ENCODE assay signal across 8 cellular contexts in genomic region chr1:47333922-47334764, GRCh38. TPM values are rescaled to one million over a fixed set of nuclear protein-coding genes. Genes with fewer than 3 reads are reported as not detected.
DNase-seq lines count a peak whose midpoint lies in the region; ATAC-seq and TF ChIP-seq lines count a peak whose summit lies in the region.

No MANE protein-coding gene starts in this region.

- peak overlapping the region; percentile 95 for H3K4me3 Mint-ChIP-seq in activated T-helper 2 cell treated with anti-CD3 and anti-CD28 coated beads, Interferon-gamma antibody, Interleukin-2, Interleukin-4, amounts not matched to agents 10 μg/mL and 5 μg/mL and 100 μg/mL, durations not matched to agents 14 hours and 24 hours and 36 hours (ENCODE audit: low read depth)
- peak overlapping the region; percentile 100 for H3K4me3 Mint-ChIP-seq in neural crest cell

- H3K9me3 ChIP-seq in DOHH2 (ENCODE audit: control insufficient read depth, insufficient read depth, low read length) (no peaks in the 10 kb centered on the region), HUES6 (ENCODE audit: control insufficient read depth, insufficient read depth, low read depth, low read length) (no peaks in the 10 kb centered on the region), Peyer's patch (no peaks in the 10 kb centered on the region), stomach smooth muscle (ENCODE audit: control insufficient read depth in 2 of 2, low read length in 2 of 2) (no peaks in the 10 kb centered on the region)

- H3K9me3 Mint-ChIP-seq in activated T-helper 2 cell treated with anti-CD3 and anti-CD28 coated beads, Interferon-gamma antibody, Interleukin-2, Interleukin-4, amounts not matched to agents 10 μg/mL and 5 μg/mL and 100 μg/mL, durations not matched to agents 14 hours and 24 hours and 36 hours, result no peaks in the 10 kb centered on the region
- no peaks in the 10 kb centered on the region for H3K9me3 Mint-ChIP-seq in neural crest cell

- H3K9ac ChIP-seq in HUES6 (ENCODE audit: low read length), result peak overlapping the region; percentile 74
- H3K9ac ChIP-seq in stomach smooth muscle (ENCODE audit: low read length in 2 of 2), result peak overlapping the region; percentile 95 to 96

- H3F3A ChIP-seq in DOHH2 (ENCODE audit: control insufficient read depth, insufficient read depth), result peaks cover 14% of the 10 kb centered on the region

- H3K4me1 ChIP-seq in DOHH2 (ENCODE audit: control insufficient read depth, low read length) (peaks cover 37% of the 10 kb centered on the region), HUES6 (ENCODE audit: control insufficient read depth, insufficient read depth, low read length) (peaks cover 12% of the 10 kb centered on the region; the same call in 1 of the 2 replicates), Peyer's patch (peaks cover 0 to 51% (median 2%) of the 10 kb centered on the region in 4 donors), stomach smooth muscle (ENCODE audit: control insufficient read depth, insufficient read depth, low read length) (peaks cover 22% of the 10 kb centered on the region)

- DNase-seq in Peyer's patch, result peak; percentile 83 to 90 (median 90)
- peak; percentile 75 for DNase-seq in activated T-helper 2 cell treated with anti-CD3 and anti-CD28 coated beads, Interferon-gamma antibody, Interleukin-2, Interleukin-4, amounts not matched to agents 10 μg/mL and 5 μg/mL and 100 μg/mL, durations not matched to agents 14 hours and 24 hours and 36 hours (ENCODE audit: low spot score)
- peak; percentile 53 for DNase-seq in fibroblast of the conjunctiva (ENCODE audit: low read depth)
- DNase-seq in neural crest cell (ENCODE audit: low read depth, low spot score), result peak; percentile 66

- H3K27ac Mint-ChIP-seq in activated T-helper 2 cell treated with anti-CD3 and anti-CD28 coated beads, Interferon-gamma antibody, Interleukin-2, Interleukin-4, amounts not matched to agents 10 μg/mL and 5 μg/mL and 100 μg/mL, durations not matched to agents 14 hours and 24 hours and 36 hours, result peak overlapping the region; percentile 98
- peak overlapping the region; percentile 96 for H3K27ac Mint-ChIP-seq in neural crest cell (ENCODE audit: unreplicated experiment)

- intact Hi-C loops in activated T-helper 2 cell treated with anti-CD3 and anti-CD28 coated beads, Interferon-gamma antibody, Interleukin-2, Interleukin-4, amounts not matched to agents 10 μg/mL and 5 μg/mL and 100 μg/mL, durations not matched to agents 14 hours and 24 hours and 36 hours (cut with micrococcal nuclease), result loop anchor here (1.0 kb wide), 3 partner anchors 20 to 103 kb away; partner anchors contain the start of gene STIL

- no peaks in the 10 kb centered on the region for H3K9me2 ChIP-seq in DOHH2 (replicated peaks; ENCODE audit: control insufficient read depth, low read length)

- peak overlapping the region; percentile 71 for H3K4me2 ChIP-seq in DOHH2 (ENCODE audit: low read length)

- H3K27ac ChIP-seq in DOHH2 (ENCODE audit: low read depth, low read length), result peak overlapping the region; percentile 85
- H3K27ac ChIP-seq in HUES6 (ENCODE audit: low read depth, low read length), result peak overlapping the region; percentile 79
- H3K27ac ChIP-seq in Peyer's patch, result peak overlapping the region; percentile 97 to 100 (median 99)
- H3K27ac ChIP-seq in stomach smooth muscle (ENCODE audit: low read length), result peak overlapping the region; percentile 88

- peak; percentile 86 for ATAC-seq in GM21515 (IDR thresholded peaks at IDR 0.05; ENCODE audit: unreplicated experiment)

- peaks cover 65% of the 10 kb centered on the region for H3K79me2 ChIP-seq in DOHH2 (ENCODE audit: control insufficient read depth, low read length)

- H3K36me3 ChIP-seq in DOHH2 (ENCODE audit: control insufficient read depth, low read length), result peaks cover 15% of the 10 kb centered on the region
- H3K36me3 ChIP-seq in HUES6 (ENCODE audit: control insufficient read depth, insufficient read depth, low read length), result no peaks in the 10 kb centered on the region
- H3K36me3 ChIP-seq in Peyer's patch, result no peaks in the 10 kb centered on the region
- no peaks in the 10 kb centered on the region for H3K36me3 ChIP-seq in stomach smooth muscle (ENCODE audit: control insufficient read depth in 2 of 2, insufficient read depth in 2 of 2, low read length in 2 of 2)

- H4K20me1 ChIP-seq in DOHH2 (ENCODE audit: control insufficient read depth, insufficient read depth, low read depth, low read length), result peaks cover 7% of the 10 kb centered on the region; the same call in 1 of the 2 replicates

- peak overlapping the region; percentile 83 for H3K4me3 ChIP-seq in DOHH2 (ENCODE audit: low read length)
- peak overlapping the region; percentile 99 for H3K4me3 ChIP-seq in HUES6 (ENCODE audit: low read depth, low read length)
- peak overlapping the region; percentile 93 to 99 (median 96) for H3K4me3 ChIP-seq in Peyer's patch
- peak overlapping the region; percentile 90 to 92 for H3K4me3 ChIP-seq in stomach smooth muscle (ENCODE audit: low read length in 2 of 2)

- peaks cover 13% of the 10 kb centered on the region for H3K36me3 Mint-ChIP-seq in activated T-helper 2 cell treated with anti-CD3 and anti-CD28 coated beads, Interferon-gamma antibody, Interleukin-2, Interleukin-4, amounts not matched to agents 10 μg/mL and 5 μg/mL and 100 μg/mL, durations not matched to agents 14 hours and 24 hours and 36 hours (ENCODE audit: low read depth)
- H3K36me3 Mint-ChIP-seq in neural crest cell (ENCODE audit: low read depth), result no peaks in the 10 kb centered on the region

- peak; percentile 80 for TF ChIP-seq POLR2A in Peyer's patch (IDR thresholded peaks at IDR 0.05)

- H3K4me1 Mint-ChIP-seq in activated T-helper 2 cell treated with anti-CD3 and anti-CD28 coated beads, Interferon-gamma antibody, Interleukin-2, Interleukin-4, amounts not matched to agents 10 μg/mL and 5 μg/mL and 100 μg/mL, durations not matched to agents 14 hours and 24 hours and 36 hours (ENCODE audit: low read depth), result peaks cover 11% of the 10 kb centered on the region
- H3K4me1 Mint-ChIP-seq in neural crest cell, result peaks cover 20% of the 10 kb centered on the region

- TF ChIP-seq CTCF in DOHH2 (IDR thresholded peaks at IDR 0.05; ENCODE audit: low read depth, low read length, poor library complexity, severe bottlenecking), result peak; percentile 59
- peak in 3 of 6 experiments; percentile 9 to 43 (median 29) for TF ChIP-seq CTCF in Peyer's patch (IDR thresholded peaks at IDR 0.05)
- peak; percentile 20 for TF ChIP-seq CTCF in neural crest cell (conservative IDR thresholded peaks at IDR 0.05)

- H3K27me3 ChIP-seq in DOHH2 (ENCODE audit: control insufficient read depth, low read length) (no peaks in the 10 kb centered on the region), HUES6 (ENCODE audit: control insufficient read depth, insufficient read depth, low read length) (no peaks in the 10 kb centered on the region), Peyer's patch (no peaks in the 10 kb centered on the region), stomach smooth muscle (ENCODE audit: control insufficient read depth in 1 of 2, insufficient read depth in 2 of 2, low read length in 2 of 2) (no peaks in the 10 kb centered on the region)

- H3K27me3 Mint-ChIP-seq in activated T-helper 2 cell treated with anti-CD3 and anti-CD28 coated beads, Interferon-gamma antibody, Interleukin-2, Interleukin-4, amounts not matched to agents 10 μg/mL and 5 μg/mL and 100 μg/mL, durations not matched to agents 14 hours and 24 hours and 36 hours (ENCODE audit: low read depth), result no peaks in the 10 kb centered on the region
- no peaks in the 10 kb centered on the region for H3K27me3 Mint-ChIP-seq in neural crest cell (ENCODE audit: low read depth)

RNA-seq across cellular contexts. Expression of gene CMPK1, which starts 0.6 kb away (rescaled TPM):
- total RNA-seq in Peyer's patch, result 100 to 1,000 TPM in 3 of 4 donors, 10 to 100 TPM in 1; 80.0 to 204 (median 111) TPM
- 105 and 109 TPM in 2 replicates for total RNA-seq in activated T-helper 2 cell treated with anti-CD3 and anti-CD28 coated beads, Interferon-gamma antibody, Interleukin-2, Interleukin-4, amounts not matched to agents 10 μg/mL and 5 μg/mL and 100 μg/mL, durations not matched to agents 14 hours and 24 hours and 36 hours
- total RNA-seq in neural crest cell, result 57.6 and 59.3 TPM in 2 replicates

RNA-seq across cellular contexts. Expression of gene STIL, which starts 20.2 kb away (rescaled TPM):
- 10 to 100 TPM in 1 of 4 donors, 1 to 10 TPM in 3; 4.5 to 14.0 (median 6.7) TPM for total RNA-seq in Peyer's patch
- total RNA-seq in activated T-helper 2 cell treated with anti-CD3 and anti-CD28 coated beads, Interferon-gamma antibody, Interleukin-2, Interleukin-4, amounts not matched to agents 10 μg/mL and 5 μg/mL and 100 μg/mL, durations not matched to agents 14 hours and 24 hours and 36 hours, result 24.8 and 27.6 TPM in 2 replicates
- 27.0 and 27.8 TPM in 2 replicates for total RNA-seq in neural crest cell

Comparison
In these comparisons a context has a peak if more than half of its experiments do, and no peak if none do; other contexts are left out.
1. Peak in every context shown above with its lines: DNase-seq, ATAC-seq, H3K4me3 ChIP-seq and H3K27ac ChIP-seq.